ENCODE assay signal across 16 cellular contexts in genomic region chr17:78272914-78273258, GRCh38. TPM values are rescaled to one million over a fixed set of nuclear protein-coding genes. Genes with fewer than 3 reads are reported as not detected.
A peak's percentile ranks its signal among the peaks of the same experiment; 100 is the strongest.
DNase-seq lines count a peak whose midpoint lies in the region; ATAC-seq and TF ChIP-seq lines count a peak whose summit lies in the region.
"Had no signal": no experiment of that assay in that cellular context is flagged by ENCODE, and none has a peak within 500 bp of the region (broad histone marks: within the 10 kb centered on the region; RNA-seq: fewer than 3 reads in every experiment).

No MANE protein-coding gene starts in this region.

- no peaks in the 10 kb centered on the region for H3K36me3 ChIP-seq in Peyer's patch
- H3K36me3 ChIP-seq in left lung: no peaks in the 10 kb centered on the region
- H3K36me3 ChIP-seq in thymus (ENCODE audit: control insufficient read depth, insufficient read depth): peaks cover 11% of the 10 kb centered on the region
- H3K36me3 ChIP-seq: HAP-1, vagina had no signal

- ATAC-seq in activated T-cell treated with anti-CD3 and anti-CD28 coated beads, Interleukin-2, amount 50 U/mL, for 72 hours (replicated peaks in 1 of 2): no peak
- ATAC-seq in activated T-cell treated with anti-CD3 and anti-CD28 coated beads, Interleukin-2, amount 50 U/mL, for 4 hours: no peak
- ATAC-seq in left lung: peak; percentile 48

- H3K9me3 Mint-ChIP-seq in activated T-cell treated with anti-CD3 and anti-CD28 coated beads, Interleukin-2, amount 50 U/mL, for 72 hours: peaks cover 0 to 2% of the 10 kb centered on the region in 2 donors
- H3K9me3 Mint-ChIP-seq in activated T-cell treated with anti-CD3 and anti-CD28 coated beads, Interleukin-2, amount 50 U/mL, for 4 hours: no peaks in the 10 kb centered on the region
- H3K9me3 Mint-ChIP-seq: effector memory CD8-positive, alpha-beta T cell had no signal

- H3K27ac ChIP-seq in Peyer's patch (peak overlapping the region in 3 of 4 donors; percentile 1 to 50 (median 27)), left lung (peak overlapping the region; percentile 41 to 63), thymus (ENCODE audit: low read depth) (peak overlapping the region; percentile 96)
- H3K27ac ChIP-seq: vagina had no signal

- TF ChIP-seq CTCF in Peyer's patch (IDR thresholded peaks at IDR 0.05) (no peak), left lung (IDR thresholded peaks at IDR 0.05) (no peak)

- no peak for DNase-seq in activated T-cell treated with anti-CD3 and anti-CD28 coated beads, Interleukin-2, amount 50 U/mL, for 72 hours
- DNase-seq in activated T-cell treated with anti-CD3 and anti-CD28 coated beads, Interleukin-2, amount 50 U/mL, for 4 hours: no peak
- no peak for DNase-seq in Peyer's patch
- no peak for DNase-seq in left lung
- no peak for DNase-seq in SHP77 treated with DMSO at 0.1 percent for 48 hours (lab: John Stamatoyannopoulos, UW)
- no peak for DNase-seq in NCI-H2081 treated with DMSO at 0.1 percent for 48 hours (lab: John Stamatoyannopoulos, UW)
- no peak for DNase-seq in cardiac septum (ENCODE audit: low spot score)
- DNase-seq: amygdala; effector memory CD8-positive, alpha-beta T cell; NCI-H1417 treated with DMSO at 0.1 percent for 48 hours had no signal

- H3K9me3 ChIP-seq in Peyer's patch (no peaks in the 10 kb centered on the region), left lung (no peaks in the 10 kb centered on the region), thymus (ENCODE audit: control insufficient read depth) (peaks cover 2% of the 10 kb centered on the region)
- H3K9me3 ChIP-seq: HAP-1, vagina had no signal

- H3K4me1 ChIP-seq in Peyer's patch (peaks cover 0 to 23% (median 6%) of the 10 kb centered on the region in 4 donors), left lung (peaks cover 15 to 42% of the 10 kb centered on the region in 2 donors), thymus (ENCODE audit: control insufficient read depth, insufficient read depth, low read length) (peaks cover 67% of the 10 kb centered on the region)

- H3K4me3 Mint-ChIP-seq in activated T-cell treated with anti-CD3 and anti-CD28 coated beads, Interleukin-2, amount 50 U/mL, for 72 hours: peak overlapping the region; percentile 27 to 40
- H3K4me3 Mint-ChIP-seq in activated T-cell treated with anti-CD3 and anti-CD28 coated beads, Interleukin-2, amount 50 U/mL, for 4 hours: no peak overlapping the region
- H3K4me3 Mint-ChIP-seq: effector memory CD8-positive, alpha-beta T cell had no signal

- no peak for TF ChIP-seq POLR2A in Peyer's patch (IDR thresholded peaks at IDR 0.05)

- intact Hi-C loops in left lung (cut with DNase I) (no loop called here), cardiac septum (cut with DNase I) (no loop called here)

- WGBS in thymus: 70% methylated on average over 7 of the region's 7 CpGs

- peaks cover 48% of the 10 kb centered on the region for H3K4me1 Mint-ChIP-seq in activated T-cell treated with anti-CD3 and anti-CD28 coated beads, Interleukin-2, amount 50 U/mL, for 72 hours (ENCODE audit: low read depth)
- H3K4me1 Mint-ChIP-seq in activated T-cell treated with anti-CD3 and anti-CD28 coated beads, Interleukin-2, amount 50 U/mL, for 4 hours (ENCODE audit: low read depth): peaks cover 35% of the 10 kb centered on the region

- no peaks in the 10 kb centered on the region for H3K27me3 Mint-ChIP-seq in activated T-cell treated with anti-CD3 and anti-CD28 coated beads, Interleukin-2, amount 50 U/mL, for 72 hours (ENCODE audit: low read depth)
- H3K27me3 Mint-ChIP-seq in activated T-cell treated with anti-CD3 and anti-CD28 coated beads, Interleukin-2, amount 50 U/mL, for 4 hours (ENCODE audit: low read depth): peaks cover 3% of the 10 kb centered on the region

- H3K27me3 ChIP-seq in Peyer's patch: no peaks in the 10 kb centered on the region
- H3K27me3 ChIP-seq in left lung: peaks cover 0 to 6% of the 10 kb centered on the region in 2 donors
- H3K27me3 ChIP-seq in thymus (ENCODE audit: control insufficient read depth, insufficient read depth): no peaks in the 10 kb centered on the region

- no peak overlapping the region for H3K27ac Mint-ChIP-seq in activated T-cell treated with anti-CD3 and anti-CD28 coated beads, Interleukin-2, amount 50 U/mL, for 72 hours

- H3K4me3 ChIP-seq in Peyer's patch: no peak overlapping the region
- H3K4me3 ChIP-seq in left lung: peak overlapping the region in 1 of 2 donors; percentile 14
- peak overlapping the region; percentile 67 for H3K4me3 ChIP-seq in thymus (ENCODE audit: low read length)
- H3K4me3 ChIP-seq: HAP-1, vagina had no signal

- H3K36me3 Mint-ChIP-seq in activated T-cell treated with anti-CD3 and anti-CD28 coated beads, Interleukin-2, amount 50 U/mL, for 72 hours (ENCODE audit: insufficient read depth in 2 of 2): no peaks in the 10 kb centered on the region
- no peaks in the 10 kb centered on the region for H3K36me3 Mint-ChIP-seq in activated T-cell treated with anti-CD3 and anti-CD28 coated beads, Interleukin-2, amount 50 U/mL, for 4 hours (ENCODE audit: insufficient read depth)

RNA-seq across cellular contexts. Expression of gene TMEM235, which starts 41.5 kb away (rescaled TPM):
- total RNA-seq in activated T-cell treated with anti-CD3 and anti-CD28 coated beads, Interleukin-2, amount 50 U/mL, for 72 hours: not detected
- total RNA-seq in activated T-cell treated with anti-CD3 and anti-CD28 coated beads, Interleukin-2, amount 50 U/mL, for 4 hours: not detected
- not detected for total RNA-seq in Peyer's patch
- not detected for total RNA-seq in left lung
- 0.50 TPM for polyA plus RNA-seq in thymus
- not detected for total RNA-seq in cardiac septum
- total RNA-seq: glomerular endothelial cell, HT1080, omental fat pad, vagina had no signal

RNA-seq across cellular contexts. Expression of gene BIRC5, which starts 58.8 kb away (rescaled TPM):
- total RNA-seq in activated T-cell treated with anti-CD3 and anti-CD28 coated beads, Interleukin-2, amount 50 U/mL, for 72 hours: 100 to 1,000 TPM in 1 of 2 donors, 10 to 100 TPM in 1; 78.9 to 104 TPM
- 1 to 10 TPM; 5.4 to 10.0 (median 8.5) TPM for total RNA-seq in activated T-cell treated with anti-CD3 and anti-CD28 coated beads, Interleukin-2, amount 50 U/mL, for 4 hours
- 1 to 10 TPM; 2.4 to 6.5 (median 5.7) TPM for total RNA-seq in Peyer's patch
- total RNA-seq in left lung: 10 to 100 TPM in 1 of 2 donors, 1 to 10 TPM in 1; 4.8 to 12.1 TPM
- polyA plus RNA-seq in thymus: 6.8 TPM
- total RNA-seq in cardiac septum: 0.38 TPM

Comparison
In these comparisons a context has a peak if more than half of its experiments do, and no peak if none do; other contexts are left out.
1. RNA of gene BIRC5, which starts 58.8 kb away (total RNA-seq): 78.9 to 104 TPM in activated T-cell treated with anti-CD3 and anti-CD28 coated beads, Interleukin-2, amount 50 U/mL, for 72 hours; 4.8 to 12.1 TPM in left lung, 5.4 to 10.0 TPM in activated T-cell treated with anti-CD3 and anti-CD28 coated beads, Interleukin-2, amount 50 U/mL, for 4 hours, 2.4 to 6.5 TPM in Peyer's patch and 0.38 TPM in cardiac septum (single experiment); every median in the first group is over 4 times any median in the second.
2. H3K27ac ChIP-seq: peak in every context shown above with its lines; median percentile 96 in thymus; 52 in left lung; 27 in Peyer's patch.